ENCODE assay signal across 8 cellular contexts in the genomic region with DNA sequence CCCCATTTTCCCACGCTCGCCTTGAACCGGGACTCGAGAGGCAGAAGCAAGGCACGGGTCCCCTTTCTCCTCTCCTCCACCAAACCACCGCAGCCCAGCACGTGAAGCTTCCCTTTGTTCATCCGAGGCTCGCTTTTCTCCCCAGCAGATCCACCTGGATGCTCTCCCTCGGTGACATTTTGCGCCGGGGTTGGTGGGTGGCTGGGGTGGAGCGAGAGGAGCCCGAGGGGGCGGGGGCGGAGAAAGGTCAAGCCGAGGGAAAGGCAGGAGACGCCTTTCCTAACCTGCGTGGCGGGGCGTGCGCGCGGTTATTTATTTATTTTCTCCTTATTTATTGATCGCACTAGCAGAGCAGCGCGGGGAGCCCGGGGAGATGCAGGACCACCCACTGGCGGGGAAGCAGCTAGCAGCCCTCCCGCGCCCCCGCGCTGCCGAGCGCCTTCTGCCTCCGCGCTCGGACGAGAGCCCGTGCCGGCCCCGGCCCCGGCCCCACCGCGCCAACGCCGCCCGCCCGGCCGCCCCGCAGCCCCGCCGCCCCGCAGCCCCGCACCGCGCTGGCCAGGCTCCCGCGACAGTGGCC. TPM values are rescaled to one million over a fixed set of nuclear protein-coding genes. Genes with fewer than 3 reads are reported as not detected.
DNase-seq lines count a peak whose midpoint lies in the region; ATAC-seq, FAIRE-seq and TF ChIP-seq lines count a peak whose summit lies in the region.

A gene (plus strand): TSS at position 280 of the 580 bp plus-strand sequence.

- in situ Hi-C loops in Panc1 (cut with HindIII; ENCODE audit: low pct_unique_long_range_greater_than_20kb, low sequenced_read_pairs) = no loop called here

- BruUV-seq in Panc1 (replicated peaks; lab: Mats Ljungman, UMichigan) = no TSS peak

- H3K27me3 ChIP-seq in Panc1 (ENCODE audit: control insufficient read depth, insufficient read depth, low read length) = no peaks in the 10 kb centered on the region
- no peaks in the 10 kb centered on the region for H3K27me3 ChIP-seq in pancreas

- FAIRE-seq in pancreas (lab: Jason Lieb, UNC) = no peak
- FAIRE-seq in urothelium cell line (lab: Jason Lieb, UNC) = no peak

- no peaks in the 10 kb centered on the region for H3K9me3 ChIP-seq in Panc1 (ENCODE audit: control insufficient read depth, insufficient read depth, low read depth, low read length)
- no peaks in the 10 kb centered on the region for H3K9me3 ChIP-seq in pancreas

- H3K36me3 ChIP-seq in Panc1 (ENCODE audit: control insufficient read depth, insufficient read depth, low read length) (no peaks in the 10 kb centered on the region), pancreas (no peaks in the 10 kb centered on the region)

- ATAC-seq in activated naive CD4-positive, alpha-beta T cell treated with anti-CD3 and anti-CD28 coated beads, Interleukin-2, amount 50 U/mL, for 72 hours = no peak
- ATAC-seq in HG03045 (IDR thresholded peaks at IDR 0.05; ENCODE audit: unreplicated experiment) (peak; percentile 39), Panc1 (no peak), pancreas (peak; percentile 21 to 47 (median 40))

- peak within 1 kb of the TSS; percentile 33 to 40 for H3K4me3 ChIP-seq in Panc1 (ENCODE audit: low read depth in 2 of 2, low read length in 2 of 2)
- peak within 1 kb of the TSS; percentile 80 for H3K4me3 ChIP-seq in fibroblast of the aortic adventitia (ENCODE audit: low read depth, low read length)
- H3K4me3 ChIP-seq in pancreas = peak within 1 kb of the TSS; percentile 24 to 51 (median 28)

- H3K4me1 ChIP-seq in Panc1 (ENCODE audit: control insufficient read depth, insufficient read depth, low read length) (no peaks in the 10 kb centered on the region; the same call in 1 of the 2 replicates), pancreas (no peaks in the 10 kb centered on the region)

- POLR2A ChIA-PET in Panc1 (lab: Charles Lee) = no interaction called here

- H3K27me3 Mint-ChIP-seq in activated naive CD4-positive, alpha-beta T cell treated with anti-CD3 and anti-CD28 coated beads for 36 hours (ENCODE audit: low read depth) = peaks cover 40% of the 10 kb centered on the region

- H3K27ac ChIP-seq in Panc1 (ENCODE audit: low read length) (no peak within 1 kb of the TSS), pancreas (peak within 1 kb of the TSS in 1 of 4 donors; percentile 12)

- H3K27ac Mint-ChIP-seq in activated naive CD4-positive, alpha-beta T cell treated with anti-CD3 and anti-CD28 coated beads for 36 hours = no peak within 1 kb of the TSS
- no peak within 1 kb of the TSS for H3K27ac Mint-ChIP-seq in activated naive CD4-positive, alpha-beta T cell treated with anti-CD3 and anti-CD28 coated beads, Interleukin-2, amount 50 U/mL, for 72 hours

- no peak for DNase-seq in activated naive CD4-positive, alpha-beta T cell treated with anti-CD3 and anti-CD28 coated beads for 36 hours
- no peak for DNase-seq in activated naive CD4-positive, alpha-beta T cell treated with anti-CD3 and anti-CD28 coated beads, Interleukin-2, amount 50 U/mL, for 72 hours (ENCODE audit: low spot score in 2 of 2)
- DNase-seq in Panc1 (ENCODE audit: low read depth, low spot score) = no peak
- peak; percentile 37 for DNase-seq in fibroblast of the aortic adventitia (ENCODE audit: low read depth)
- DNase-seq in pancreas = peak in 2 of 6 donors; percentile 59 to 65
- DNase-seq in COLO829 (ENCODE audit: low spot score) = no peak
- no peak for DNase-seq in urothelium cell line (ENCODE audit: low spot score)

- 0 to 1% methylated on average over 38 to 59 of the region's 59 CpGs for WGBS in pancreas, 2 donors

- TF ChIP-seq CTCF in Panc1 (IDR thresholded peaks at IDR 0.05) = no peak
- no peak for TF ChIP-seq CTCF in fibroblast of the aortic adventitia (IDR thresholded peaks at IDR 0.05; ENCODE audit: insufficient read depth, low read length)
- TF ChIP-seq CTCF in pancreas (IDR thresholded peaks at IDR 0.05) = no peak

- H3K4me3 Mint-ChIP-seq in activated naive CD4-positive, alpha-beta T cell treated with anti-CD3 and anti-CD28 coated beads for 36 hours = peak within 1 kb of the TSS; percentile 69

- H3K36me3 Mint-ChIP-seq in activated naive CD4-positive, alpha-beta T cell treated with anti-CD3 and anti-CD28 coated beads for 36 hours (ENCODE audit: low read depth) = no peaks in the 10 kb centered on the region
- peaks cover 18 to 26% of the 10 kb centered on the region in 2 donors for H3K36me3 Mint-ChIP-seq in activated naive CD4-positive, alpha-beta T cell treated with anti-CD3 and anti-CD28 coated beads, Interleukin-2, amount 50 U/mL, for 72 hours

- CTCF ChIA-PET in activated naive CD4-positive, alpha-beta T cell treated with anti-CD3 and anti-CD28 coated beads for 36 hours (lab: Charles Lee) = interaction anchor here (0.6 to 0.8 kb wide), 2 partner anchors 18 to 54 kb away, joined by 3 read pairs; no protein-coding TSS in a partner anchor
- CTCF ChIA-PET in Panc1 (lab: Charles Lee) = no interaction called here

- intact Hi-C loops in activated naive CD4-positive, alpha-beta T cell treated with anti-CD3 and anti-CD28 coated beads for 36 hours (cut with micrococcal nuclease) = loop anchor here (5.0 kb wide), 1 partner anchor 336 kb away; no protein-coding TSS in a partner anchor
- intact Hi-C loops in Panc1 (cut with micrococcal nuclease; ENCODE audit: unreplicated experiment) = loop anchor here (2.0 to 5.0 kb wide), 2 partner anchors 338 to 1001 kb away; no protein-coding TSS in a partner anchor
- intact Hi-C loops in pancreas (cut with DNase I) = loop anchor here in 1 of 3 donors (10.0 kb wide), 1 partner anchor 338 kb away; no protein-coding TSS in a partner anchor

- H3K4me1 Mint-ChIP-seq in activated naive CD4-positive, alpha-beta T cell treated with anti-CD3 and anti-CD28 coated beads for 36 hours (ENCODE audit: low read depth) = peaks cover 10% of the 10 kb centered on the region

- peaks cover 6% of the 10 kb centered on the region for H3K9me3 Mint-ChIP-seq in activated naive CD4-positive, alpha-beta T cell treated with anti-CD3 and anti-CD28 coated beads for 36 hours
- peaks cover 0 to 8% of the 10 kb centered on the region in 2 donors for H3K9me3 Mint-ChIP-seq in activated naive CD4-positive, alpha-beta T cell treated with anti-CD3 and anti-CD28 coated beads, Interleukin-2, amount 50 U/mL, for 72 hours

RNA-seq across cellular contexts. Expression of the gene that starts here (rescaled TPM):
- not detected for total RNA-seq in activated naive CD4-positive, alpha-beta T cell treated with anti-CD3 and anti-CD28 coated beads for 36 hours
- total RNA-seq in activated naive CD4-positive, alpha-beta T cell treated with anti-CD3 and anti-CD28 coated beads, Interleukin-2, amount 50 U/mL, for 72 hours = not detected
- total RNA-seq in Panc1 (2021; ENCODE audit: unreplicated experiment) = not detected
- polyA plus RNA-seq in Panc1 (2012; ENCODE audit: insufficient read length) = not detected
- 11.3 and 100 TPM in 2 replicates for total RNA-seq in fibroblast of the aortic adventitia (ENCODE audit: low replicate concordance)
- total RNA-seq in pancreas = 1 to 10 TPM in 2 of 6 donors, under 1 TPM in 4; 0.13 to 1.2 (median 0.41) TPM
- polyA plus RNA-seq in pancreas = under 1 TPM; 0.11 to 0.26 TPM

Comparison
In these comparisons a context has a peak if more than half of its experiments do, and no peak if none do; other contexts are left out.
1. ATAC-seq: peak in HG03045 (single experiment) and pancreas (4 of 4); none in activated naive CD4-positive, alpha-beta T cell treated with anti-CD3 and anti-CD28 coated beads, Interleukin-2, amount 50 U/mL, for 72 hours (0 of 2) and Panc1 (single experiment).
2. H3K4me3 ChIP-seq: peak in every context shown above with its lines; median percentile 80 in fibroblast of the aortic adventitia; 36 in Panc1; 28 in pancreas.